ENCODE assay signal across 32 cellular contexts in the genomic region with DNA sequence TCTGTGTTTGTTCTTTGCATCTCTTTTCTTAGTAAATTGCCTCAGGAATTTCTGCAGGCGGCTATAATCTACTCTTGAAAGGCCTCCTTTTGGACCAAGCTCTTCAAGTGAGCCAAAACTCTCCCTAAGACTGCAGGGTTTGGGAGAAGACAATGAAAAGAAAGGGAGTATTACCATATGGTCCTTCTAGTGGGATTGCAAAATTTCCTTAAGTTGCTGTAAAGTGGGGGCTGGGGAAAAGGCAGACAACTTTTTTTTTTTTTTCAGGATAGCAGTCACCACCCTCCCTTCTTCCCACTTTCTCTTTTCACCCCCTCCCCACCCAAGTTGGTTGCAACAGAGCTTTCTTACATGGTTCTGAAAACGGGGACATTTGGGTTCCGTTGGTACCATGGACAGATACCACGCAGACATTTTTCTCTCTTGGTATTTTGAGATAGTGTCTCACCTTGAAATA.
A peak's percentile ranks its signal among the peaks of the same experiment; 100 is the strongest.
DNase-seq lines count a peak whose midpoint lies in the region; ATAC-seq and TF ChIP-seq lines count a peak whose summit lies in the region.
"Had no signal": no experiment of that assay in that cellular context is flagged by ENCODE, and none has a peak within 500 bp of the region (broad histone marks: within the 10 kb centered on the region; RNA-seq: fewer than 3 reads in every experiment).

No MANE protein-coding gene starts in this region.

- TF ChIP-seq CTCF in HCT116 (IDR thresholded peaks at IDR 0.05 in 2 of 3, conservative IDR thresholded peaks at IDR 0.05 in 1 of 3; ENCODE audit: borderline replicate concordance in 1 of 3, insufficient read depth in 1 of 3, low read depth in 2 of 3, low read length in 2 of 3) (no peak), OCI-LY3 (IDR thresholded peaks at IDR 0.05; ENCODE audit: low read depth, low read length) (no peak), fibroblast of pulmonary artery (IDR thresholded peaks at IDR 0.05; ENCODE audit: low read length, missing control alignments) (no peak), neural progenitor cell (IDR thresholded peaks at IDR 0.05) (no peak)
- no peak for TF ChIP-seq CTCF in CD8-positive, alpha-beta T cell (IDR thresholded peaks at IDR 0.05)

- H3K27me3 ChIP-seq in HCT116 (ENCODE audit: insufficient read depth, low read length) (peaks cover 9% of the 10 kb centered on the region; the same call in 1 of the 2 replicates), OCI-LY3 (ENCODE audit: low read depth, low read length) (peaks cover 9% of the 10 kb centered on the region; the same call in 1 of the 2 replicates), neural progenitor cell (no peaks in the 10 kb centered on the region)
- no peaks in the 10 kb centered on the region for H3K27me3 ChIP-seq in CD8-positive, alpha-beta T cell (ENCODE audit: insufficient read depth, low read length)
- H3K27me3 ChIP-seq: esophagus squamous epithelium, gastrocnemius medialis, hepatocyte, right atrium auricular region, SJSA1, upper lobe of left lung had no signal

- TF ChIP-seq POLR2A in HCT116 (IDR thresholded peaks at IDR 0.05; ENCODE audit: borderline replicate concordance, extremely low read depth, insufficient read depth, insufficient read length), result no peak

- H3K4me3 ChIP-seq in HCT116 (replicated peaks in 1 of 2; ENCODE audit: low read depth in 1 of 2, low read length in 2 of 2), result no peak overlapping the region
- H3K4me3 ChIP-seq in OCI-LY3 (ENCODE audit: low read length), result peak overlapping the region; percentile 41; the same call in 1 of the 2 replicates
- H3K4me3 ChIP-seq in fibroblast of pulmonary artery (replicated peaks; ENCODE audit: low read depth, low read length), result no peak overlapping the region
- H3K4me3 ChIP-seq in neural progenitor cell, result peak overlapping the region; percentile 34
- H3K4me3 ChIP-seq in CD8-positive, alpha-beta T cell (ENCODE audit: low read depth, low read length), result no peak overlapping the region
- H3K4me3 ChIP-seq: esophagus squamous epithelium, gastrocnemius medialis, hepatocyte, right atrium auricular region, SJSA1, upper lobe of left lung had no signal

- peaks cover 3% of the 10 kb centered on the region for H3K9me3 Mint-ChIP-seq in neural progenitor cell
- no peaks in the 10 kb centered on the region for H3K9me3 Mint-ChIP-seq in CD8-positive, alpha-beta T cell
- H3K9me3 Mint-ChIP-seq: activated CD4-positive, alpha-beta memory T cell treated with anti-CD3 and anti-CD28 coated beads for 36 hours; activated naive CD4-positive, alpha-beta T cell treated with anti-CD3 and anti-CD28 coated beads, Interleukin-2, amount 50 U/mL, for 72 hours; activated T-helper 2 cell treated with anti-CD3 and anti-CD28 coated beads, Interferon-gamma antibody, Interleukin-2, Interleukin-4, amounts not matched to agents 10 μg/mL and 5 μg/mL and 100 μg/mL, durations not matched to agents 14 hours and 24 hours and 36 hours; natural killer cell treated with Interleukin-12 subunit alpha and Interleukin-12 subunit beta and Interleukin-15 and Interleukin-18, amount 100 ng/mL, for 72 hours had no signal

- TF ChIP-seq RAD21 in HCT116 (IDR thresholded peaks at IDR 0.05; ENCODE audit: low read depth), result no peak

- CTCF ChIA-PET in HCT116 (lab: Charles Lee), result no interaction called here
- CTCF ChIA-PET in CD8-positive, alpha-beta T cell (lab: Charles Lee), result interaction anchor here (0.7 kb wide), 1 partner anchor 19 kb away, joined by 3 read pairs; no protein-coding TSS in a partner anchor

- peaks cover 3% of the 10 kb centered on the region for H3K27me3 Mint-ChIP-seq in neural progenitor cell (ENCODE audit: insufficient read depth, low read depth)
- peaks cover 13% of the 10 kb centered on the region for H3K27me3 Mint-ChIP-seq in CD8-positive, alpha-beta T cell (ENCODE audit: low read depth)

- H3K4me1 ChIP-seq in HCT116 (ENCODE audit: control insufficient read depth in 1 of 2, insufficient read depth in 2 of 2, low read length in 2 of 2) (peaks cover 0 to 7% of the 10 kb centered on the region in 2 experiments; a peak in 1 of 4 replicates), OCI-LY3 (ENCODE audit: low read length) (peaks cover 22% of the 10 kb centered on the region), neural progenitor cell (peaks cover 73% of the 10 kb centered on the region)
- H3K4me1 ChIP-seq in CD8-positive, alpha-beta T cell (ENCODE audit: insufficient read depth, low read length), result no peaks in the 10 kb centered on the region
- H3K4me1 ChIP-seq: parathyroid adenoma, SJSA1, upper lobe of left lung had no signal

- H3K36me3 ChIP-seq in HCT116 (ENCODE audit: control insufficient read depth in 1 of 2, insufficient read depth in 2 of 2, low read length in 2 of 2) (no peaks in the 10 kb centered on the region), OCI-LY3 (replicated peaks; ENCODE audit: low read depth, low read length) (no peaks in the 10 kb centered on the region), neural progenitor cell (no peaks in the 10 kb centered on the region)
- no peaks in the 10 kb centered on the region for H3K36me3 ChIP-seq in CD8-positive, alpha-beta T cell (ENCODE audit: insufficient read depth, low read length)
- H3K36me3 ChIP-seq: esophagus squamous epithelium, gastrocnemius medialis, right atrium auricular region, SJSA1, upper lobe of left lung had no signal

- H3F3A ChIP-seq in neural progenitor cell (ENCODE audit: low read depth), result peaks cover 59% of the 10 kb centered on the region

- no peaks in the 10 kb centered on the region for H3K9me3 ChIP-seq in HCT116 (ENCODE audit: control insufficient read depth in 1 of 2, insufficient read depth in 1 of 2, low read depth in 1 of 2, low read length in 2 of 2)
- no peaks in the 10 kb centered on the region for H3K9me3 ChIP-seq in OCI-LY3 (ENCODE audit: insufficient read depth, low read length)
- no peaks in the 10 kb centered on the region for H3K9me3 ChIP-seq in neural progenitor cell (ENCODE audit: low read depth)
- H3K9me3 ChIP-seq in CD8-positive, alpha-beta T cell (ENCODE audit: low read length), result no peaks in the 10 kb centered on the region
- H3K9me3 ChIP-seq: esophagus squamous epithelium, gastrocnemius medialis, right atrium auricular region, SJSA1, upper lobe of left lung had no signal

- intact Hi-C loops in HCT116 (cut with micrococcal nuclease), result no loop called here
- intact Hi-C loops in CD8-positive, alpha-beta T cell (cut with DNase I, micrococcal nuclease), result no loop called here

- no peaks in the 10 kb centered on the region for H3K79me2 ChIP-seq in HCT116 (ENCODE audit: insufficient read depth, low read length)
- no peaks in the 10 kb centered on the region for H3K79me2 ChIP-seq in OCI-LY3 (ENCODE audit: low read length)
- H3K79me2 ChIP-seq in neural progenitor cell (ENCODE audit: low read depth), result peaks cover 86% of the 10 kb centered on the region
- H3K79me2 ChIP-seq: hepatocyte, parathyroid adenoma had no signal

- peaks cover 22% of the 10 kb centered on the region for H3K36me3 Mint-ChIP-seq in neural progenitor cell
- H3K36me3 Mint-ChIP-seq in CD8-positive, alpha-beta T cell, result no peaks in the 10 kb centered on the region
- H3K36me3 Mint-ChIP-seq: activated CD4-positive, alpha-beta memory T cell treated with anti-CD3 and anti-CD28 coated beads for 36 hours; activated naive CD4-positive, alpha-beta T cell treated with anti-CD3 and anti-CD28 coated beads, Interleukin-2, amount 50 U/mL, for 72 hours; CD14-positive monocyte; natural killer cell treated with Interleukin-12 subunit alpha and Interleukin-12 subunit beta and Interleukin-15 and Interleukin-18, amount 100 ng/mL, for 72 hours had no signal

- no peak for ATAC-seq in HCT116
- no peak for ATAC-seq in CD8-positive, alpha-beta T cell
- ATAC-seq: activated CD4-positive, CD25-positive, alpha-beta regulatory T cell treated with anti-CD3 and anti-CD28 coated beads, Interleukin-2, amount 50 U/mL, for 24 hours; activated naive CD4-positive, alpha-beta T cell treated with anti-CD3 and anti-CD28 coated beads, Interleukin-2, amount 50 U/mL, for 72 hours; gastrocnemius medialis; natural killer cell treated with Interleukin-12 subunit alpha and Interleukin-12 subunit beta and Interleukin-15 and Interleukin-18, amount 100 ng/mL, for 72 hours had no signal

- H3K27ac ChIP-seq in HCT116 (ENCODE audit: low read depth, low read length), result no peak overlapping the region
- no peak overlapping the region; the same call in 1 of the 2 replicates for H3K27ac ChIP-seq in OCI-LY3 (ENCODE audit: low read length)
- peak overlapping the region; percentile 99 for H3K27ac ChIP-seq in neural progenitor cell
- H3K27ac ChIP-seq in CD8-positive, alpha-beta T cell (ENCODE audit: low read depth, low read length), result no peak overlapping the region
- H3K27ac ChIP-seq: esophagus squamous epithelium, gastrocnemius medialis, hepatocyte, HL-60, parathyroid adenoma, right atrium auricular region, SJSA1, upper lobe of left lung had no signal

- RAD21 ChIA-PET in HCT116 (lab: Charles Lee; ENCODE audit: low non-redundant PET in 1 of 2, low total read pairs in 2 of 2, uncharacterized antibody in 2 of 2, unreplicated experiment in 2 of 2), result no interaction called here

- H3K9me2 ChIP-seq in HCT116 (ENCODE audit: insufficient read depth), result no peaks in the 10 kb centered on the region

- H4K20me1 ChIP-seq in HCT116 (ENCODE audit: insufficient read depth) (no peaks in the 10 kb centered on the region), OCI-LY3 (ENCODE audit: insufficient read depth, low read length) (no peaks in the 10 kb centered on the region), neural progenitor cell (ENCODE audit: low read depth) (peaks cover 3% of the 10 kb centered on the region)

- H2AFZ ChIP-seq in HCT116 (ENCODE audit: low read depth, low read length, poor library complexity, severe bottlenecking) (no peak overlapping the region), OCI-LY3 (ENCODE audit: low read depth, low read length) (no peak overlapping the region), neural progenitor cell (replicated peaks) (no peak overlapping the region)
- H2AFZ ChIP-seq: hepatocyte, parathyroid adenoma had no signal

- no peak overlapping the region for H3K4me2 ChIP-seq in HCT116 (ENCODE audit: low read length)
- peak overlapping the region; percentile 62 for H3K4me2 ChIP-seq in OCI-LY3 (ENCODE audit: low read length)
- peak overlapping the region; percentile 72 for H3K4me2 ChIP-seq in neural progenitor cell
- H3K4me2 ChIP-seq: hepatocyte had no signal

- no peak for DNase-seq in HCT116 (ENCODE audit: low read depth, low spot score)
- peak; percentile 87 for DNase-seq in fibroblast of pulmonary artery (ENCODE audit: low read depth)
- DNase-seq in neural progenitor cell (ENCODE audit: low spot score), result peak; percentile 84
- no peak for DNase-seq in CD8-positive, alpha-beta T cell
- DNase-seq in OCI-M2 (lab: John Stamatoyannopoulos, UW; ENCODE audit: unreplicated experiment), result no peak
- DNase-seq in 8988T, result no peak
- DNase-seq: activated CD4-positive, alpha-beta memory T cell treated with anti-CD3 and anti-CD28 coated beads for 36 hours; aorta; Calu3; cortex of kidney; DMS79 treated with DMSO at 0.1 percent for 48 hours; esophagus squamous epithelium; gastrocnemius medialis; kidney; NCI-H1092; NCI-H187 treated with DMSO at 0.1 percent for 48 hours; RPMI8226; stimulated activated CD4-positive, alpha-beta T cell treated with anti-CD3 and anti-CD28 coated beads, Interleukin-2, amount 100 ng/mL, for 24 hours; substantia nigra; T-helper 1 cell; upper lobe of left lung had no signal

- H3K9ac ChIP-seq in HCT116 (ENCODE audit: low read length), result no peak overlapping the region
- no peak overlapping the region for H3K9ac ChIP-seq in OCI-LY3 (ENCODE audit: low read length)
- H3K9ac ChIP-seq in neural progenitor cell, result no peak overlapping the region
- H3K9ac ChIP-seq: parathyroid adenoma had no signal

- peaks cover 40% of the 10 kb centered on the region for H3K4me1 Mint-ChIP-seq in neural progenitor cell
- H3K4me1 Mint-ChIP-seq in CD8-positive, alpha-beta T cell (ENCODE audit: low read depth), result no peaks in the 10 kb centered on the region
- H3K4me1 Mint-ChIP-seq: CD14-positive monocyte had no signal

- POLR2A ChIA-PET in HCT116 (lab: Charles Lee), result no interaction called here
- POLR2A ChIA-PET in CD8-positive, alpha-beta T cell (lab: Charles Lee), result no interaction called here

- H3K27ac Mint-ChIP-seq in neural progenitor cell, result no peak overlapping the region
- H3K27ac Mint-ChIP-seq in CD8-positive, alpha-beta T cell, result no peak overlapping the region
- H3K27ac Mint-ChIP-seq: activated CD4-positive, alpha-beta memory T cell treated with anti-CD3 and anti-CD28 coated beads for 36 hours; activated naive CD4-positive, alpha-beta T cell treated with anti-CD3 and anti-CD28 coated beads, Interleukin-2, amount 50 U/mL, for 72 hours; activated T-helper 2 cell treated with anti-CD3 and anti-CD28 coated beads, Interferon-gamma antibody, Interleukin-2, Interleukin-4, amounts not matched to agents 10 μg/mL and 5 μg/mL and 100 μg/mL, durations not matched to agents 14 hours and 24 hours and 36 hours; CD14-positive monocyte; natural killer cell treated with Interleukin-12 subunit alpha and Interleukin-12 subunit beta and Interleukin-15 and Interleukin-18, amount 100 ng/mL, for 72 hours had no signal

- peak overlapping the region; percentile 10 for H3K4me3 Mint-ChIP-seq in neural progenitor cell
- no peak overlapping the region for H3K4me3 Mint-ChIP-seq in CD8-positive, alpha-beta T cell
- H3K4me3 Mint-ChIP-seq: activated CD4-positive, alpha-beta memory T cell treated with anti-CD3 and anti-CD28 coated beads for 36 hours; CD14-positive monocyte; natural killer cell treated with Interleukin-12 subunit alpha and Interleukin-12 subunit beta and Interleukin-15 and Interleukin-18, amount 100 ng/mL, for 72 hours had no signal

- no TSS peak for BruUV-seq in HCT116 (replicated peaks; lab: Mats Ljungman, UMichigan)

Comparison
In these comparisons a context has a peak if more than half of its experiments do, and no peak if none do; other contexts are left out.
1. DNase-seq: peak in fibroblast of pulmonary artery (single experiment) and neural progenitor cell (single experiment); none in HCT116 (single experiment), CD8-positive, alpha-beta T cell (0 of 7), OCI-M2 (single experiment) and 8988T (single experiment).
2. H3K4me3 ChIP-seq: peak in OCI-LY3 (single experiment) and neural progenitor cell (single experiment); none in HCT116 (0 of 2), fibroblast of pulmonary artery (single experiment) and CD8-positive, alpha-beta T cell (single experiment).